32 cellular contexts compared by ENCODE assay signal in genomic region chr5:16877267-16877935, GRCh38. TPM values are rescaled to one million over a fixed set of nuclear protein-coding genes. Genes with fewer than 3 reads are reported as not detected.
"Had no signal": no experiment of that assay in that cellular context is flagged by ENCODE, and none has a peak within 500 bp of the region (broad histone marks: within the 10 kb centered on the region; RNA-seq: fewer than 3 reads in every experiment).

No MANE protein-coding gene starts in this region.

- H3K27ac Mint-ChIP-seq: activated B cell treated with CpG ODN at 0.5 μM for 24 hours; activated CD4-positive, alpha-beta memory T cell treated with anti-CD3 and anti-CD28 coated beads, Interleukin-2, amount 10 ng/mL, durations not matched to agents 7 days and 5 days; activated CD8-positive, alpha-beta memory T cell treated with anti-CD3 and anti-CD28 coated beads, Interleukin-2, amount 10 ng/mL, durations not matched to agents 7 days and 5 days; activated naive CD4-positive, alpha-beta T cell treated with anti-CD3 and anti-CD28 coated beads, Interleukin-2, amount 10 ng/mL, durations not matched to agents 7 days and 5 days; activated naive CD8-positive, alpha-beta T cell; activated naive CD8-positive, alpha-beta T cell treated with anti-CD3 and anti-CD28 coated beads, Interleukin-2, amount 50 U/mL, for 24 hours; T-helper 1 cell treated with Interleukin-12 subunit alpha and Interleukin-12 subunit beta and Interleukin-4 antibody, amounts not matched to agents 30 μg/mL and 1 μg/mL, for 36 hours; T-helper 2 cell treated with Interferon-gamma antibody and Interleukin-4, amounts not matched to agents 5 μg/mL and 100 μg/mL, for 36 hours had no signal

- H3K27me3 ChIP-seq: brain microvascular endothelial cell, SJCRH30 had no signal

- H3K4me3 Mint-ChIP-seq: activated B cell treated with CpG ODN at 0.5 μM for 24 hours; activated CD4-positive, alpha-beta memory T cell treated with anti-CD3 and anti-CD28 coated beads, Interleukin-2, amount 10 ng/mL, durations not matched to agents 7 days and 5 days; activated CD8-positive, alpha-beta memory T cell treated with anti-CD3 and anti-CD28 coated beads, Interleukin-2, amount 10 ng/mL, durations not matched to agents 7 days and 5 days; activated naive CD4-positive, alpha-beta T cell treated with anti-CD3 and anti-CD28 coated beads, Interleukin-2, amount 10 ng/mL, durations not matched to agents 7 days and 5 days; activated naive CD8-positive, alpha-beta T cell; activated naive CD8-positive, alpha-beta T cell treated with anti-CD3 and anti-CD28 coated beads, Interleukin-2, amount 50 U/mL, for 24 hours; T-helper 1 cell treated with Interleukin-12 subunit alpha and Interleukin-12 subunit beta and Interleukin-4 antibody, amounts not matched to agents 30 μg/mL and 1 μg/mL, for 36 hours; T-helper 2 cell treated with Interferon-gamma antibody and Interleukin-4, amounts not matched to agents 5 μg/mL and 100 μg/mL, for 36 hours had no signal

- H3K4me1 Mint-ChIP-seq: activated B cell treated with CpG ODN at 0.5 μM for 24 hours; activated CD4-positive, alpha-beta memory T cell treated with anti-CD3 and anti-CD28 coated beads, Interleukin-2, amount 10 ng/mL, durations not matched to agents 7 days and 5 days; activated CD8-positive, alpha-beta memory T cell treated with anti-CD3 and anti-CD28 coated beads, Interleukin-2, amount 10 ng/mL, durations not matched to agents 7 days and 5 days; activated naive CD4-positive, alpha-beta T cell treated with anti-CD3 and anti-CD28 coated beads, Interleukin-2, amount 10 ng/mL, durations not matched to agents 7 days and 5 days; activated naive CD8-positive, alpha-beta T cell treated with anti-CD3 and anti-CD28 coated beads, Interleukin-2, amount 50 U/mL, for 24 hours had no signal

- ATAC-seq: activated CD8-positive, alpha-beta memory T cell treated with anti-CD3 and anti-CD28 coated beads, Interleukin-2, amount 10 ng/mL, durations not matched to agents 7 days and 5 days; activated naive CD8-positive, alpha-beta T cell treated with anti-CD3 and anti-CD28 coated beads, Interleukin-2, amount 50 U/mL, for 24 hours had no signal

- H3K9me3 ChIP-seq: SJCRH30 had no signal

- H3K27me3 Mint-ChIP-seq: activated B cell treated with CpG ODN at 0.5 μM for 24 hours; activated CD4-positive, alpha-beta memory T cell treated with anti-CD3 and anti-CD28 coated beads, Interleukin-2, amount 10 ng/mL, durations not matched to agents 7 days and 5 days; activated CD8-positive, alpha-beta memory T cell treated with anti-CD3 and anti-CD28 coated beads, Interleukin-2, amount 10 ng/mL, durations not matched to agents 7 days and 5 days; activated naive CD4-positive, alpha-beta T cell treated with anti-CD3 and anti-CD28 coated beads, Interleukin-2, amount 10 ng/mL, durations not matched to agents 7 days and 5 days; activated naive CD8-positive, alpha-beta T cell; activated naive CD8-positive, alpha-beta T cell treated with anti-CD3 and anti-CD28 coated beads, Interleukin-2, amount 50 U/mL, for 24 hours had no signal

- H3K36me3 Mint-ChIP-seq: activated CD8-positive, alpha-beta memory T cell treated with anti-CD3 and anti-CD28 coated beads, Interleukin-2, amount 10 ng/mL, durations not matched to agents 7 days and 5 days; activated naive CD4-positive, alpha-beta T cell treated with anti-CD3 and anti-CD28 coated beads, Interleukin-2, amount 10 ng/mL, durations not matched to agents 7 days and 5 days; activated naive CD8-positive, alpha-beta T cell had no signal

- H3K36me3 ChIP-seq: SJCRH30 had no signal

- H3K4me3 ChIP-seq: SJCRH30, SK-N-MC had no signal

- DNase-seq: activated B cell treated with CpG ODN at 0.5 μM for 24 hours; activated CD4-positive, alpha-beta memory T cell treated with anti-CD3 and anti-CD28 coated beads, Interleukin-2, amount 10 ng/mL, durations not matched to agents 7 days and 5 days; activated CD4-positive, alpha-beta T cell treated with anti-CD3 and anti-CD28 coated beads for 1 hour; activated CD4-positive, alpha-beta T cell treated with anti-CD3 and anti-CD28 coated beads for 48 hours; activated CD8-positive, alpha-beta memory T cell treated with anti-CD3 and anti-CD28 coated beads for 24 hours; activated CD8-positive, alpha-beta memory T cell treated with anti-CD3 and anti-CD28 coated beads, Interleukin-2, amount 10 ng/mL, durations not matched to agents 7 days and 5 days; activated CD8-positive, alpha-beta memory T cell treated with anti-CD3 and anti-CD28 coated beads, Interleukin-2, amount 50 U/mL, for 48 hours; activated effector memory CD4-positive, alpha-beta T cell treated with Interleukin-2 at 50 U/mL for 16 hours; activated naive CD4-positive, alpha-beta T cell treated with anti-CD3 and anti-CD28 coated beads, Interleukin-2, amount 10 ng/mL, durations not matched to agents 7 days and 5 days; activated naive CD8-positive, alpha-beta T cell treated with anti-CD3 and anti-CD28 coated beads, Interleukin-2, amount 50 U/mL, for 24 hours; activated T-cell treated with anti-CD3 and anti-CD28 coated beads, Interleukin-2, amount 50 U/mL, for 48 hours; amniotic stem cell; aorta; brain microvascular endothelial cell; central memory CD4-positive, alpha-beta T cell; Kasumi-1; KG1; MM.1S; MV-4-11; NCI-H1092; NCI-H1436 treated with DMSO at 0.1 percent for 48 hours; NCI-H1694 treated with DMSO at 0.1 percent for 48 hours; NCI-H2029; NCI-H345; NCI-H526; NCI-H748 treated with DMSO at 0.1 percent for 48 hours; SHP77; SJCRH30 had no signal

RNA-seq across cellular contexts. Expression of gene MYO10, which starts 58.7 kb away (rescaled TPM):
- total RNA-seq: activated CD8-positive, alpha-beta memory T cell treated with anti-CD3 and anti-CD28 coated beads, Interleukin-2, amount 10 ng/mL, durations not matched to agents 7 days and 5 days had no signal
